8 cellular contexts compared by ENCODE assay signal in genomic region chr12:49567302-49567610, GRCh38. TPM values are rescaled to one million over a fixed set of nuclear protein-coding genes. Genes with fewer than 3 reads are reported as not detected.
DNase-seq lines count a peak whose midpoint lies in the region; ATAC-seq lines count a peak whose summit lies in the region.

No MANE protein-coding gene starts in this region.

- CTCF ChIA-PET in CD8-positive, alpha-beta memory T cell (lab: Charles Lee): interaction anchor here (1.0 to 2.3 kb wide), 6 partner anchors 14 to 270 kb away, joined by 3 to 9 read pairs (median 5); partner anchors contain the start of genes DNAJC22 and TMBIM6

- no peaks in the 10 kb centered on the region for H3K27me3 ChIP-seq in CD8-positive, alpha-beta memory T cell (ENCODE audit: insufficient read depth, low read length, poor library complexity, severe bottlenecking)
- H3K27me3 ChIP-seq in iPS-20b (ENCODE audit: insufficient read depth, low read length): no peaks in the 10 kb centered on the region

- peaks cover 52 to 64% (median 63%) of the 10 kb centered on the region in 3 donors for H3K4me1 Mint-ChIP-seq in CD8-positive, alpha-beta memory T cell
- H3K4me1 Mint-ChIP-seq in activated naive CD8-positive, alpha-beta T cell (ENCODE audit: low read depth): peaks cover 55% of the 10 kb centered on the region

- H3K36me3 ChIP-seq in CD8-positive, alpha-beta memory T cell (ENCODE audit: insufficient read depth, low read length): peaks cover 24% of the 10 kb centered on the region
- H3K36me3 ChIP-seq in iPS-20b (ENCODE audit: insufficient read depth, low read depth, low read length): peaks cover 38% of the 10 kb centered on the region

- H3K27ac Mint-ChIP-seq in CD8-positive, alpha-beta memory T cell: peak overlapping the region; percentile 96 to 100 (median 99)
- peak overlapping the region; percentile 99 for H3K27ac Mint-ChIP-seq in activated naive CD8-positive, alpha-beta T cell

- H3K27ac ChIP-seq in CD8-positive, alpha-beta memory T cell (ENCODE audit: low read depth, low read length): peak overlapping the region; percentile 99
- H3K27ac ChIP-seq in iPS-20b (ENCODE audit: low read length) (peak overlapping the region; percentile 68), substantia nigra (ENCODE audit: low read depth, low read length, poor library complexity, severe bottlenecking) (peak overlapping the region; percentile 96)

- no peaks in the 10 kb centered on the region for H3K9me3 ChIP-seq in CD8-positive, alpha-beta memory T cell (ENCODE audit: low read length)
- no peaks in the 10 kb centered on the region for H3K9me3 ChIP-seq in iPS-20b (ENCODE audit: insufficient read depth, low read depth, low read length)

- peak; percentile 8 for ATAC-seq in HG02798 (IDR thresholded peaks at IDR 0.05; ENCODE audit: poor library complexity, unreplicated experiment)

- H3K9ac ChIP-seq in iPS-20b (ENCODE audit: low read depth, low read length): peak overlapping the region; percentile 90

- POLR2A ChIA-PET in CD8-positive, alpha-beta memory T cell (lab: Charles Lee): interaction anchor here (0.6 to 1.7 kb wide), 6 partner anchors 14 to 201 kb away, joined by 3 to 5 read pairs (median 4); partner anchors contain the start of genes KCNH3, PRPF40B and TMBIM6

- no peaks in the 10 kb centered on the region for H3K9me3 Mint-ChIP-seq in CD8-positive, alpha-beta memory T cell
- H3K9me3 Mint-ChIP-seq in activated naive CD8-positive, alpha-beta T cell (ENCODE audit: low read depth): no peaks in the 10 kb centered on the region

- H3K4me3 ChIP-seq in CD8-positive, alpha-beta memory T cell (ENCODE audit: low read length): peak overlapping the region; percentile 96
- peak overlapping the region; percentile 90 for H3K4me3 ChIP-seq in iPS-20b (ENCODE audit: low read length)

- peaks cover 42% of the 10 kb centered on the region for H3K4me1 ChIP-seq in CD8-positive, alpha-beta memory T cell (ENCODE audit: insufficient read depth, low read length)
- peaks cover 6% of the 10 kb centered on the region for H3K4me1 ChIP-seq in iPS-20b (ENCODE audit: insufficient read depth, low read length)

- no peaks in the 10 kb centered on the region for H3K27me3 Mint-ChIP-seq in CD8-positive, alpha-beta memory T cell
- H3K27me3 Mint-ChIP-seq in activated naive CD8-positive, alpha-beta T cell: no peaks in the 10 kb centered on the region

- H3K4me3 Mint-ChIP-seq in CD8-positive, alpha-beta memory T cell: peak overlapping the region; percentile 93 to 100 (median 99)
- peak overlapping the region; percentile 97 for H3K4me3 Mint-ChIP-seq in activated naive CD8-positive, alpha-beta T cell

- H3K36me3 Mint-ChIP-seq in CD8-positive, alpha-beta memory T cell: peaks cover 1 to 50% (median 7%) of the 10 kb centered on the region in 3 donors
- no peaks in the 10 kb centered on the region for H3K36me3 Mint-ChIP-seq in activated naive CD8-positive, alpha-beta T cell

- no peak for DNase-seq in CD8-positive, alpha-beta memory T cell
- DNase-seq in substantia nigra (lab: John Stamatoyannopoulos, UW) (no peak), HUDEP-2 (lab: John Stamatoyannopoulos, UW; ENCODE audit: unreplicated experiment in 76 of 76) (no peak), inferior parietal cortex (ENCODE audit: extremely low spot score) (no peak)
- no peak for DNase-seq in activated CD4-positive, CD25-positive, alpha-beta regulatory T cell (lab: John Stamatoyannopoulos, UW)

RNA-seq across cellular contexts. Expression of gene MCRS1, which starts 0.7 kb away (rescaled TPM):
- 10 to 100 TPM; 89.1 to 96.5 TPM for total RNA-seq in CD8-positive, alpha-beta memory T cell
- 61.6 TPM for polyA plus RNA-seq in CD8-positive, alpha-beta memory T cell

RNA-seq across cellular contexts. Expression of gene KCNH3, which starts 28.4 kb away (rescaled TPM):
- total RNA-seq in CD8-positive, alpha-beta memory T cell: 1 to 10 TPM; 2.5 to 3.1 TPM
- 1.4 TPM for polyA plus RNA-seq in CD8-positive, alpha-beta memory T cell

RNA-seq across cellular contexts. Expression of gene FAM186B, which starts 38.2 kb away (rescaled TPM):
- under 1 TPM; 0.11 to 0.15 TPM for total RNA-seq in CD8-positive, alpha-beta memory T cell
- not detected for polyA plus RNA-seq in CD8-positive, alpha-beta memory T cell

RNA-seq across cellular contexts. Expression of gene PRPF40B, which starts 56.1 kb away (rescaled TPM):
- 1 to 10 TPM; 9.0 to 9.9 TPM for total RNA-seq in CD8-positive, alpha-beta memory T cell
- polyA plus RNA-seq in CD8-positive, alpha-beta memory T cell: 2.0 TPM
